Comparison of ENCODE assay signal across 15 cellular contexts in the genomic region with DNA sequence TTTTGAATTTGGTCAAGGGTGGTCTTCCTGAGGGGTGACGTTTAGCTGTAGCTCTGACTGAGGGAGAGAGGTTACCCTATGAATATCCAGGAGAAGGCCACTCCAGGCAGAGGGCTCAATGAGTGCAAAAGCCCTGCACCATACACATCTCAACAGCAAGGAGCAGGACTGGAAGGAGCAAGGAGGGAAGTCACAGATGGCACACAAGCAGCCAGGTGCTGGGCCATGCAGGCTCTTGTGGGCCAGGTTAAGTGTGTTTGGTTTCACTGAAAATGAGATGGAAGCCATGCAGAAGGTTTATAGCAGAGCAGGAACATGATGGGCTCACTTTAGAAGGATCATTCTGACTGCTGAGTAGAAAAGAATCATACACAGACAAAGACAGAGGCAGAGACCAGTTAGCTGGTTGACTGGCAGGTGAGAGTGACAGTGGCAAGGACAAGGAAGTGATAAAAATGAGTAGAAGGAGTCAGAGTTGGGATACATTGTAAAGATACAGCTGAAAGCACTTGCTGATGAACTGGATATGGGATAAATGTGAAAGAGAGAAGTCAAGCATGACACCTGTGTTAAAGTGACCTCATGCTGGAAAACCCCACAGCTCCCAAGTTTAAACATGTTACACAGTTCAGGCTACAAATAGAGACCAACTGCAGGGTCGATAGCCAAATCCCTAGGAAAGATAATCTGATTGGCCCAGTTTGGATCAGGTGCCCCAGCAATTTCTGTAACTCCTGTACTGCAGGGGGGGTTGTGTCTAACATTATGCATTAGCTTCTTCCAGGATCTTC.
DNase-seq lines count a peak whose midpoint lies in the region; ATAC-seq and TF ChIP-seq lines count a peak whose summit lies in the region.
"Had no signal": no experiment of that assay in that cellular context is flagged by ENCODE, and none has a peak within 500 bp of the region (broad histone marks: within the 10 kb centered on the region; RNA-seq: fewer than 3 reads in every experiment).

No MANE protein-coding gene starts in this region.

- intact Hi-C loops in cardiac septum (cut with DNase I): no loop called here

- no peak for TF ChIP-seq CTCF in VCaP (conservative IDR thresholded peaks at IDR 0.05)

- in situ Hi-C loops in Caki2 (cut with HindIII; ENCODE audit: low pct_unique_long_range_greater_than_20kb, low sequenced_read_pairs): no loop called here

- DNase-seq in Caki2 (ENCODE audit: low read depth) (peak; percentile 88), NCI-H2227 (lab: John Stamatoyannopoulos, UW; ENCODE audit: unreplicated experiment) (no peak), cardiac septum (ENCODE audit: low spot score) (no peak), NCI-H1105 (lab: John Stamatoyannopoulos, UW) (no peak)
- DNase-seq in stimulated activated CD4-positive, alpha-beta T cell treated with anti-CD3 and anti-CD28 coated beads, Interleukin-4, amount 100 ng/mL, for 4 hours: no peak
- DNase-seq: activated CD8-positive, alpha-beta T cell treated with anti-CD3 and anti-CD28 coated beads, Interleukin-2, amount 10 ng/mL, durations not matched to agents 7 days and 5 days; brain microvascular endothelial cell; CD4-positive, CD25-positive, alpha-beta regulatory T cell; glutamatergic neuron; naive B cell; stimulated activated CD4-positive, alpha-beta T cell treated with anti-CD3 and anti-CD28 coated beads, Interleukin-2, amount 100 ng/mL, for 48 hours had no signal

- H3K27ac ChIP-seq in VCaP: peak overlapping the region; percentile 58
- H3K27ac ChIP-seq: brain microvascular endothelial cell had no signal

- ATAC-seq in GM19397 (IDR thresholded peaks at IDR 0.05; ENCODE audit: unreplicated experiment) (peak; percentile 52), HG03342 (IDR thresholded peaks at IDR 0.05; ENCODE audit: unreplicated experiment) (peak; percentile 70)
- ATAC-seq: activated CD8-positive, alpha-beta T cell treated with anti-CD3 and anti-CD28 coated beads, Interleukin-2, amount 10 ng/mL, durations not matched to agents 7 days and 5 days; HepG2 had no signal
